ENCODE assay signal across 14 cellular contexts in genomic region chr1:37056201-37056764, GRCh38.
DNase-seq lines count a peak whose midpoint lies in the region; ATAC-seq lines count a peak whose summit lies in the region.
"Had no signal": no experiment of that assay in that cellular context is flagged by ENCODE, and none has a peak within 500 bp of the region (broad histone marks: within the 10 kb centered on the region; RNA-seq: fewer than 3 reads in every experiment).

No MANE protein-coding gene starts in this region.

- DNase-seq in DMS79 (lab: John Stamatoyannopoulos, UW) (peak; percentile 75), NCI-H146 (lab: John Stamatoyannopoulos, UW) (peak; percentile 83), NCI-H446 treated with DMSO at 0.1 percent for 48 hours (lab: John Stamatoyannopoulos, UW) (peak; percentile 99), ecto neural progenitor cell (ENCODE audit: low spot score) (peak; percentile 61), kidney tubule cell (ENCODE audit: low spot score) (no peak)
- no peak for DNase-seq in stimulated activated CD4-positive, alpha-beta T cell treated with anti-CD3 and anti-CD28 coated beads, Interleukin-4, amount 100 ng/mL, for 24 hours
- DNase-seq: effector CD8-positive, alpha-beta T cell; GF-D8; mesenchymal stem cell; stimulated activated CD4-positive, alpha-beta T cell treated with anti-CD3 and anti-CD28 coated beads, Interleukin-4, amount 100 ng/mL, for 4 hours; stimulated activated CD8-positive, alpha-beta memory T cell treated with anti-CD3 and anti-CD28 coated beads, Interleukin-4, amount 100 ng/mL, for 48 hours; T-cell had no signal

- no peak for ATAC-seq in HG02588 (IDR thresholded peaks at IDR 0.05; ENCODE audit: unreplicated experiment)
- no peak for ATAC-seq in HG03135 (IDR thresholded peaks at IDR 0.05; ENCODE audit: unreplicated experiment)
- ATAC-seq: T-cell had no signal

Comparison
In these comparisons a context has a peak if more than half of its experiments do, and no peak if none do; other contexts are left out.
1. DNase-seq: peak in DMS79 (single experiment), NCI-H146 (single experiment), NCI-H446 treated with DMSO at 0.1 percent for 48 hours (single experiment) and ecto neural progenitor cell (single experiment); none in kidney tubule cell (single experiment) and stimulated activated CD4-positive, alpha-beta T cell treated with anti-CD3 and anti-CD28 coated beads, Interleukin-4, amount 100 ng/mL, for 24 hours (single experiment).